Comparison of ENCODE assay signal across 10 cellular contexts in genomic region chr4:24382381-24382780, GRCh38.
DNase-seq lines count a peak whose midpoint lies in the region; ATAC-seq and TF ChIP-seq lines count a peak whose summit lies in the region.
"Had no signal": no experiment of that assay in that cellular context is flagged by ENCODE, and none has a peak within 500 bp of the region (broad histone marks: within the 10 kb centered on the region; RNA-seq: fewer than 3 reads in every experiment).

No MANE protein-coding gene starts in this region.

- no peak overlapping the region for H3K4me3 ChIP-seq in epithelial cell of proximal tubule (ENCODE audit: low read depth, low read length)

- DNase-seq in epithelial cell of proximal tubule (ENCODE audit: low read depth) (peak; percentile 88), NCI-H1048 (lab: John Stamatoyannopoulos, UW) (no peak), NCI-H446 treated with DMSO at 0.1 percent for 48 hours (lab: John Stamatoyannopoulos, UW) (no peak), SIG-M5 (lab: John Stamatoyannopoulos, UW) (no peak)
- no peak for DNase-seq in central memory CD4-positive, alpha-beta T cell
- DNase-seq: activated CD4-positive, alpha-beta T cell treated with anti-CD3 and anti-CD28 coated beads for 48 hours had no signal

- no peak for TF ChIP-seq CTCF in epithelial cell of proximal tubule (conservative IDR thresholded peaks at IDR 0.05; ENCODE audit: low read depth, low read length)

- ATAC-seq in GM18499 (IDR thresholded peaks at IDR 0.05; ENCODE audit: insufficient read depth, unreplicated experiment): peak; percentile 99
- peak; percentile 98 for ATAC-seq in GM21529 (IDR thresholded peaks at IDR 0.05; ENCODE audit: unreplicated experiment)
- ATAC-seq in HG03442 (IDR thresholded peaks at IDR 0.05; ENCODE audit: unreplicated experiment): peak; percentile 100
- ATAC-seq: sciatic nerve had no signal
